Comparison of ENCODE assay signal across 11 cellular contexts in genomic region chr16:78478267-78478821, GRCh38.
DNase-seq lines count a peak whose midpoint lies in the region; ATAC-seq, FAIRE-seq and TF ChIP-seq lines count a peak whose summit lies in the region.
"Had no signal": no experiment of that assay in that cellular context is flagged by ENCODE, and none has a peak within 500 bp of the region (broad histone marks: within the 10 kb centered on the region; RNA-seq: fewer than 3 reads in every experiment).

No MANE protein-coding gene starts in this region.

- no peak overlapping the region for H3K4me3 ChIP-seq in heart right ventricle
- H3K4me3 ChIP-seq in right atrium auricular region = no peak overlapping the region
- no peak overlapping the region for H3K4me3 ChIP-seq in endodermal cell (ENCODE audit: low read length)
- no peak overlapping the region for H3K4me3 ChIP-seq in trophoblast cell (ENCODE audit: low read depth, low read length)

- H3K9me3 ChIP-seq in heart right ventricle (no peaks in the 10 kb centered on the region), right atrium auricular region (no peaks in the 10 kb centered on the region), endodermal cell (ENCODE audit: control insufficient read depth, low read length) (no peaks in the 10 kb centered on the region), trophoblast cell (ENCODE audit: insufficient read depth, low read depth, low read length) (no peaks in the 10 kb centered on the region)

- H3K23ac ChIP-seq in trophoblast cell (ENCODE audit: low read length) = no peak overlapping the region

- H3K4me3 Mint-ChIP-seq in endodermal cell = no peak overlapping the region

- H3K18ac ChIP-seq in trophoblast cell (ENCODE audit: low read length) = no peak overlapping the region

- ATAC-seq in heart right ventricle (no peak), HG02885 (IDR thresholded peaks at IDR 0.05; ENCODE audit: poor library complexity, unreplicated experiment) (no peak)
- ATAC-seq: Panc1 had no signal

- WGBS in heart right ventricle, 2 donors = 66 to 68% methylated on average over 7 of the region's 7 CpGs
- WGBS in endodermal cell (ENCODE audit: insufficient coverage in 1 of 2, insufficient read length in 1 of 2), 2 experiments = 66 to 67% methylated on average over 4 to 7 of the region's 7 CpGs
- no CpG with 5 or more reads among the region's 7 CpGs for WGBS in trophoblast cell (ENCODE audit: extremely low coverage, insufficient coverage, insufficient read length)

- H3K27ac ChIP-seq in heart right ventricle (no peak overlapping the region), right atrium auricular region (no peak overlapping the region), endodermal cell (ENCODE audit: low read depth, low read length) (no peak overlapping the region), trophoblast cell (ENCODE audit: low read depth, low read length) (no peak overlapping the region)

- no peaks in the 10 kb centered on the region for H3K79me2 ChIP-seq in trophoblast cell (ENCODE audit: control insufficient read depth, insufficient read depth, low read length, poor library complexity)

- DNase-seq in heart right ventricle (no peak), right atrium auricular region (ENCODE audit: low spot score) (no peak), NCI-H2081 treated with DMSO at 0.1 percent for 48 hours (lab: John Stamatoyannopoulos, UW) (peak; percentile 93), endodermal cell (peak; percentile 75), urothelium cell line (ENCODE audit: low spot score) (peak; percentile 12), MV-4-11 (lab: John Stamatoyannopoulos, UW) (no peak), trophoblast cell (no peak)
- DNase-seq: activated CD8-positive, alpha-beta memory T cell treated with anti-CD3 and anti-CD28 coated beads, Interleukin-2, amount 50 U/mL, for 48 hours; effector CD4-positive, alpha-beta T cell had no signal

- peak in 5 of 9 donors; percentile 30 to 65 (median 55) for TF ChIP-seq CTCF in heart right ventricle (IDR thresholded peaks at IDR 0.05)
- TF ChIP-seq CTCF in right atrium auricular region (IDR thresholded peaks at IDR 0.05) = peak in 1 of 2 donors; percentile 52
- peak; percentile 65 for TF ChIP-seq CTCF in endodermal cell (conservative IDR thresholded peaks at IDR 0.05)

- no peak overlapping the region for H4K8ac ChIP-seq in trophoblast cell (ENCODE audit: low read depth, low read length)

- H3K36me3 ChIP-seq in heart right ventricle (no peaks in the 10 kb centered on the region), right atrium auricular region (no peaks in the 10 kb centered on the region), endodermal cell (ENCODE audit: control insufficient read depth, insufficient read depth, low read length) (no peaks in the 10 kb centered on the region), trophoblast cell (ENCODE audit: control insufficient read depth in 1 of 2, insufficient read depth in 2 of 2, low read length in 2 of 2) (no peaks in the 10 kb centered on the region)

- H3K9ac ChIP-seq in endodermal cell (ENCODE audit: extremely low read depth, low read length, poor library complexity, severe bottlenecking) (no peak overlapping the region), trophoblast cell (ENCODE audit: low read length) (no peak overlapping the region)

- peaks cover 45% of the 10 kb centered on the region for H3K4me1 Mint-ChIP-seq in endodermal cell

- no peaks in the 10 kb centered on the region for H3K4me1 ChIP-seq in heart right ventricle
- no peaks in the 10 kb centered on the region for H3K4me1 ChIP-seq in right atrium auricular region
- peaks cover 13% of the 10 kb centered on the region for H3K4me1 ChIP-seq in endodermal cell (ENCODE audit: control insufficient read depth, insufficient read depth, low read length)
- H3K4me1 ChIP-seq in trophoblast cell (ENCODE audit: control insufficient read depth in 1 of 2, insufficient read depth in 2 of 2, low read length in 2 of 2) = no peaks in the 10 kb centered on the region

- no peak overlapping the region for H2AK5ac ChIP-seq in trophoblast cell (ENCODE audit: low read length)

- no peak for FAIRE-seq in urothelium cell line (lab: Jason Lieb, UNC)

- no peaks in the 10 kb centered on the region for H3K27me3 ChIP-seq in heart right ventricle
- no peaks in the 10 kb centered on the region for H3K27me3 ChIP-seq in right atrium auricular region
- H3K27me3 ChIP-seq in endodermal cell (ENCODE audit: control insufficient read depth, insufficient read depth, low read length, poor library complexity, severe bottlenecking) = no peaks in the 10 kb centered on the region
- no peaks in the 10 kb centered on the region for H3K27me3 ChIP-seq in trophoblast cell (ENCODE audit: insufficient read depth, low read length)

- H4K12ac ChIP-seq in trophoblast cell (ENCODE audit: low read depth, low read length) = no peak overlapping the region

- H3K27ac Mint-ChIP-seq in endodermal cell = peak overlapping the region; percentile 27

- no peak overlapping the region for H3K4me2 ChIP-seq in trophoblast cell (ENCODE audit: low read length)

- H2AFZ ChIP-seq in trophoblast cell (ENCODE audit: insufficient read depth, low read length, poor library complexity) = no peak overlapping the region

- no peaks in the 10 kb centered on the region for H3K9me3 Mint-ChIP-seq in endodermal cell

- H2BK120ac ChIP-seq in trophoblast cell (ENCODE audit: insufficient read depth, low read length, poor library complexity) = no peak overlapping the region

- no peak overlapping the region for H4K91ac ChIP-seq in trophoblast cell (ENCODE audit: low read depth, low read length)

- H3K14ac ChIP-seq in trophoblast cell (ENCODE audit: low read length) = no peak overlapping the region

- intact Hi-C loops in heart right ventricle (cut with DNase I) = loop anchor here in 1 of 10 donors (10.0 kb wide), 1 partner anchor 364 kb away; no protein-coding TSS in a partner anchor

- H3K4ac ChIP-seq in trophoblast cell (ENCODE audit: low read depth, low read length) = no peak overlapping the region

- no peak overlapping the region for H2BK12ac ChIP-seq in trophoblast cell (ENCODE audit: low read length)

- H2BK5ac ChIP-seq in trophoblast cell (ENCODE audit: low read depth, low read length, poor library complexity) = no peak overlapping the region

- H3K27me3 Mint-ChIP-seq in endodermal cell (ENCODE audit: insufficient read depth) = no peaks in the 10 kb centered on the region

- no peaks in the 10 kb centered on the region for H3K36me3 Mint-ChIP-seq in endodermal cell (ENCODE audit: low read depth)

- no peaks in the 10 kb centered on the region for H3K79me1 ChIP-seq in trophoblast cell (ENCODE audit: low read length)

Comparison
In these comparisons a context has a peak if more than half of its experiments do, and no peak if none do; other contexts are left out.
1. DNase-seq: peak in NCI-H2081 treated with DMSO at 0.1 percent for 48 hours (single experiment), endodermal cell (single experiment) and urothelium cell line (single experiment); none in heart right ventricle (0 of 2), right atrium auricular region (single experiment), MV-4-11 (single experiment) and trophoblast cell (0 of 2).